In genomic region chr2:224729435-224729834, GRCh38 we compare ENCODE assay signal across 34 cellular contexts. TPM values are rescaled to one million over a fixed set of nuclear protein-coding genes. Genes with fewer than 3 reads are reported as not detected.
"Had no signal": no experiment of that assay in that cellular context is flagged by ENCODE, and none has a peak within 500 bp of the region (broad histone marks: within the 10 kb centered on the region; RNA-seq: fewer than 3 reads in every experiment).

No MANE protein-coding gene starts in this region.

- H3K27me3 ChIP-seq: ascending aorta, cardiac muscle cell had no signal

- H3K9me3 ChIP-seq: ascending aorta had no signal

- H3K4me3 ChIP-seq: ascending aorta, cardiac muscle cell had no signal

- H3K4me1 ChIP-seq: ascending aorta had no signal

- H3K27ac ChIP-seq: ascending aorta, cardiac muscle cell, WERI-Rb-1 had no signal

- H3K36me3 ChIP-seq: ascending aorta, cardiac muscle cell, WERI-Rb-1 had no signal

- DNase-seq: activated CD4-positive, alpha-beta memory T cell treated with anti-CD3 and anti-CD28 coated beads, Interleukin-2, amount 10 ng/mL, durations not matched to agents 7 days and 5 days; activated CD4-positive, alpha-beta T cell treated with anti-CD3 and anti-CD28 coated beads for 1 hour; activated CD4-positive, alpha-beta T cell treated with anti-CD3 and anti-CD28 coated beads for 36 hours; activated CD4-positive, alpha-beta T cell treated with anti-CD3 and anti-CD28 coated beads for 48 hours; activated CD4-positive, alpha-beta T cell treated with anti-CD3 and anti-CD28 coated beads, Interleukin-2, amount 10 ng/mL, durations not matched to agents 7 days and 5 days; activated CD4-positive, alpha-beta T cell treated with anti-CD3 and anti-CD28 coated beads, Interleukin-2, amount 50 U/mL, for 48 hours; activated CD4-positive, CD25-positive, alpha-beta regulatory T cell; activated CD8-positive, alpha-beta memory T cell treated with anti-CD3 and anti-CD28 coated beads for 24 hours; activated CD8-positive, alpha-beta memory T cell treated with anti-CD3 and anti-CD28 coated beads, Interleukin-2, amount 10 ng/mL, durations not matched to agents 7 days and 5 days; activated CD8-positive, alpha-beta memory T cell treated with anti-CD3 and anti-CD28 coated beads, Interleukin-2, amount 50 U/mL, for 48 hours; activated CD8-positive, alpha-beta T cell treated with anti-CD3 and anti-CD28 coated beads, Interleukin-2, amount 10 ng/mL, durations not matched to agents 7 days and 5 days; activated effector memory CD4-positive, alpha-beta T cell treated with Interleukin-2 at 50 U/mL for 16 hours; activated gamma-delta T cell; activated naive CD4-positive, alpha-beta T cell treated with anti-CD3 and anti-CD28 coated beads, Interleukin-2, amount 10 ng/mL, durations not matched to agents 7 days and 5 days; activated naive CD4-positive, alpha-beta T cell treated with Interleukin-2 at 50 U/mL for 16 hours; activated naive CD8-positive, alpha-beta T cell treated with anti-CD3 and anti-CD28 coated beads, Interleukin-2, amount 10 ng/mL, durations not matched to agents 7 days and 5 days; activated naive CD8-positive, alpha-beta T cell treated with anti-CD3 and anti-CD28 coated beads, Interleukin-2, amount 50 U/mL, for 24 hours; activated T-cell treated with anti-CD3 and anti-CD28 coated beads, Interleukin-2, amount 50 U/mL, for 24 hours; activated T-cell treated with anti-CD3 and anti-CD28 coated beads, Interleukin-2, amount 50 U/mL, for 48 hours; amygdala; anterior cingulate cortex; caudate nucleus; cerebellar nuclear complex; T-helper 1 cell; T-helper 2 cell; T-helper 9 cell; WERI-Rb-1 had no signal

- ATAC-seq: activated CD4-positive, alpha-beta T cell treated with anti-CD3 and anti-CD28 coated beads for 36 hours; activated CD4-positive, CD25-positive, alpha-beta regulatory T cell treated with anti-CD3 and anti-CD28 coated beads, Interleukin-2, amount 50 U/mL, for 24 hours; activated CD8-positive, alpha-beta memory T cell treated with anti-CD3 and anti-CD28 coated beads, Interleukin-2, amount 10 ng/mL, durations not matched to agents 7 days and 5 days; activated CD8-positive, alpha-beta T cell treated with anti-CD3 and anti-CD28 coated beads, Interleukin-2, amount 10 ng/mL, durations not matched to agents 7 days and 5 days; activated naive CD8-positive, alpha-beta T cell treated with anti-CD3 and anti-CD28 coated beads, Interleukin-2, amount 50 U/mL, for 24 hours; WTC11 had no signal

RNA-seq across cellular contexts. Expression of gene CCDC195, which starts 13.3 kb away (rescaled TPM):
- total RNA-seq: activated CD4-positive, alpha-beta memory T cell treated with anti-CD3 and anti-CD28 coated beads, Interleukin-2, amount 10 ng/mL, durations not matched to agents 7 days and 5 days; activated CD4-positive, alpha-beta T cell treated with anti-CD3 and anti-CD28 coated beads for 36 hours; activated CD4-positive, alpha-beta T cell treated with anti-CD3 and anti-CD28 coated beads, Interleukin-2, amount 10 ng/mL, durations not matched to agents 7 days and 5 days; activated CD8-positive, alpha-beta memory T cell treated with anti-CD3 and anti-CD28 coated beads, Interleukin-2, amount 10 ng/mL, durations not matched to agents 7 days and 5 days; activated CD8-positive, alpha-beta T cell treated with anti-CD3 and anti-CD28 coated beads, Interleukin-2, amount 10 ng/mL, durations not matched to agents 7 days and 5 days; activated naive CD8-positive, alpha-beta T cell treated with anti-CD3 and anti-CD28 coated beads, Interleukin-2, amount 10 ng/mL, durations not matched to agents 7 days and 5 days; activated T-helper 2 cell treated with anti-CD3 and anti-CD28 coated beads, Interferon-gamma antibody, Interleukin-2, Interleukin-4, amounts not matched to agents 10 μg/mL and 5 μg/mL and 100 μg/mL, durations not matched to agents 14 hours and 24 hours and 36 hours; ascending aorta; bronchial epithelial cell; cardiac muscle cell; chondrocyte; WTC11 had no signal
